In genomic region chr12:55830601-55831406, GRCh38 we compare ENCODE assay signal across 8 cellular contexts. TPM values are rescaled to one million over a fixed set of nuclear protein-coding genes. Genes with fewer than 3 reads are reported as not detected.
DNase-seq lines count a peak whose midpoint lies in the region; ATAC-seq and TF ChIP-seq lines count a peak whose summit lies in the region.

No MANE protein-coding gene starts in this region.

- H3K36me3 ChIP-seq in ACC112 (ENCODE audit: insufficient read depth, low read length) (0 out of 2 replicates have a peak, but pooled peaks cover 6% of the 10 kb centered on the region), GM23338 (ENCODE audit: insufficient read depth) (no peaks in the 10 kb centered on the region), Panc1 (ENCODE audit: control insufficient read depth, insufficient read depth, low read length) (peaks cover 6% of the 10 kb centered on the region; the same call in 1 of the 2 replicates), neutrophil (no peaks in the 10 kb centered on the region), upper lobe of left lung (peaks cover 0 to 12% (median 5%) of the 10 kb centered on the region in 4 donors)

- H3K4me2 ChIP-seq in GM23338, result peak overlapping the region; percentile 98

- TF ChIP-seq CTCF in GM23338 (conservative IDR thresholded peaks at IDR 0.05; ENCODE audit: low read depth in 2 of 2), result no peak
- TF ChIP-seq CTCF in Panc1 (IDR thresholded peaks at IDR 0.05), result no peak
- no peak for TF ChIP-seq CTCF in neutrophil (IDR thresholded peaks at IDR 0.05)
- TF ChIP-seq CTCF in upper lobe of left lung (IDR thresholded peaks at IDR 0.05), result no peak

- no TSS peak for BruUV-seq in Panc1 (replicated peaks; lab: Mats Ljungman, UMichigan)

- intact Hi-C loops in Panc1 (cut with micrococcal nuclease; ENCODE audit: unreplicated experiment), result no loop called here

- TF ChIP-seq POLR2A in upper lobe of left lung (IDR thresholded peaks at IDR 0.05), result peak in 3 of 4 donors; percentile 62 to 71 (median 65)

- peak overlapping the region; percentile 34 for H2AFZ ChIP-seq in ACC112 (ENCODE audit: low read length, unreplicated experiment)
- peak overlapping the region; percentile 97 for H2AFZ ChIP-seq in GM23338

- peaks cover 12% of the 10 kb centered on the region for H3K27me3 Mint-ChIP-seq in GM23338 (ENCODE audit: insufficient read depth, low read depth, poor library complexity)
- H3K27me3 Mint-ChIP-seq in activated naive CD8-positive, alpha-beta T cell, result no peaks in the 10 kb centered on the region

- CTCF ChIA-PET in Panc1 (lab: Charles Lee), result interaction anchor here (0.6 kb wide), 1 partner anchor 59 kb away, joined by 4 read pairs; no protein-coding TSS in a partner anchor

- no peaks in the 10 kb centered on the region for H3K27me3 ChIP-seq in ACC112 (ENCODE audit: insufficient read depth, low read length)
- H3K27me3 ChIP-seq in GM23338 (ENCODE audit: insufficient read depth), result no peaks in the 10 kb centered on the region
- H3K27me3 ChIP-seq in Panc1 (ENCODE audit: control insufficient read depth, insufficient read depth, low read length), result no peaks in the 10 kb centered on the region
- H3K27me3 ChIP-seq in neutrophil, result no peaks in the 10 kb centered on the region
- no peaks in the 10 kb centered on the region for H3K27me3 ChIP-seq in upper lobe of left lung

- no peaks in the 10 kb centered on the region for H4K20me1 ChIP-seq in GM23338 (replicated peaks; ENCODE audit: insufficient read depth)

- H3F3A ChIP-seq in GM23338 (replicated peaks; ENCODE audit: low read depth), result peaks cover 32% of the 10 kb centered on the region

- H3K79me2 ChIP-seq in ACC112 (ENCODE audit: control insufficient read depth, insufficient read depth, low read length, unreplicated experiment) (peaks cover 38% of the 10 kb centered on the region), GM23338 (replicated peaks; ENCODE audit: insufficient read depth) (peaks cover 30% of the 10 kb centered on the region)

- no peaks in the 10 kb centered on the region for H3K9me3 ChIP-seq in Panc1 (ENCODE audit: control insufficient read depth, insufficient read depth, low read depth, low read length)
- H3K9me3 ChIP-seq in neutrophil, result no peaks in the 10 kb centered on the region
- H3K9me3 ChIP-seq in upper lobe of left lung, result no peaks in the 10 kb centered on the region

- H3K4me3 ChIP-seq in ACC112 (ENCODE audit: low read depth, low read length) (peak overlapping the region; percentile 93), GM23338 (peak overlapping the region; percentile 100), Panc1 (ENCODE audit: low read depth in 2 of 2, low read length in 2 of 2) (peak overlapping the region; percentile 75 to 92), neutrophil (ENCODE audit: low read depth in 1 of 2, low read length in 1 of 2) (peak overlapping the region; percentile 85 to 98), upper lobe of left lung (peak overlapping the region; percentile 75 to 89 (median 82))

- peak; percentile 26 for ATAC-seq in GM23338
- no peak for ATAC-seq in Panc1
- ATAC-seq in upper lobe of left lung (ENCODE audit: low FRiP score in 2 of 2), result peak; percentile 64 to 69
- ATAC-seq in HG03571 (IDR thresholded peaks at IDR 0.05; ENCODE audit: unreplicated experiment), result no peak

- 5 to 7% methylated on average over 15 to 23 of the region's 23 CpGs for WGBS in upper lobe of left lung, 2 donors

- POLR2A ChIA-PET in Panc1 (lab: Charles Lee), result interaction anchor here (1.1 to 2.0 kb wide), 2 partner anchors 13 to 15 kb away, joined by 3 to 21 read pairs; partner anchors contain the start of genes ORMDL2 and SARNP

- no peaks in the 10 kb centered on the region for H3K9me2 ChIP-seq in GM23338 (ENCODE audit: insufficient read depth)

- in situ Hi-C loops in Panc1 (cut with HindIII; ENCODE audit: low pct_unique_long_range_greater_than_20kb, low sequenced_read_pairs), result no loop called here

- H3K4me3 Mint-ChIP-seq in GM23338, result peak overlapping the region; percentile 94
- H3K4me3 Mint-ChIP-seq in activated naive CD8-positive, alpha-beta T cell, result peak overlapping the region; percentile 97

- peak; percentile 72 for DNase-seq in GM23338 (ENCODE audit: low spot score)
- DNase-seq in Panc1 (ENCODE audit: low read depth, low spot score), result no peak
- peak; percentile 32 for DNase-seq in glomerular visceral epithelial cell (ENCODE audit: extremely low spot score)
- peak; percentile 65 to 95 for DNase-seq in upper lobe of left lung

- H3K9me3 Mint-ChIP-seq in GM23338, result no peaks in the 10 kb centered on the region
- no peaks in the 10 kb centered on the region for H3K9me3 Mint-ChIP-seq in activated naive CD8-positive, alpha-beta T cell (ENCODE audit: low read depth)

- H3K4me1 Mint-ChIP-seq in GM23338, result peaks cover 39% of the 10 kb centered on the region
- peaks cover 51% of the 10 kb centered on the region for H3K4me1 Mint-ChIP-seq in activated naive CD8-positive, alpha-beta T cell (ENCODE audit: low read depth)

- H3K27ac ChIP-seq in ACC112 (ENCODE audit: low read depth, low read length), result peak overlapping the region; percentile 78
- H3K27ac ChIP-seq in GM23338 (ENCODE audit: low read depth), result peak overlapping the region; percentile 99
- H3K27ac ChIP-seq in Panc1 (ENCODE audit: low read length), result peak overlapping the region; percentile 92
- H3K27ac ChIP-seq in neutrophil, result peak overlapping the region; percentile 31
- peak overlapping the region; percentile 90 to 97 (median 94) for H3K27ac ChIP-seq in upper lobe of left lung

- peak overlapping the region; percentile 99 for H3K27ac Mint-ChIP-seq in GM23338
- peak overlapping the region; percentile 92 for H3K27ac Mint-ChIP-seq in activated naive CD8-positive, alpha-beta T cell

- TF ChIP-seq EP300 in upper lobe of left lung (IDR thresholded peaks at IDR 0.05), result no peak

- peaks cover 11% of the 10 kb centered on the region for H3K36me3 Mint-ChIP-seq in GM23338 (ENCODE audit: low read depth)
- H3K36me3 Mint-ChIP-seq in activated naive CD8-positive, alpha-beta T cell, result peaks cover 2% of the 10 kb centered on the region

- H3K4me1 ChIP-seq in ACC112 (ENCODE audit: control insufficient read depth, insufficient read depth, low read length, unreplicated experiment) (peaks cover 24% of the 10 kb centered on the region), GM23338 (ENCODE audit: insufficient read depth) (peaks cover 26% of the 10 kb centered on the region), Panc1 (ENCODE audit: control insufficient read depth, insufficient read depth, low read length) (peaks cover 23% of the 10 kb centered on the region), neutrophil (ENCODE audit: control insufficient read depth in 1 of 2, insufficient read depth in 1 of 2, low read depth in 1 of 2, low read length in 1 of 2) (peaks cover 31% of the 10 kb centered on the region in 2 experiments), upper lobe of left lung (peaks cover 39 to 47% (median 45%) of the 10 kb centered on the region in 4 donors)

TF ChIP-seq in GM23338, 12 proteins besides CTCF, POLR2A, EP300 and RAD21:
- TF ChIP-seq POLR2AphosphoS5 (IDR thresholded peaks at IDR 0.05; ENCODE audit: low read depth) (peak; percentile 89), CREB1 (CRISPR knock-in tag; IDR thresholded peaks at IDR 0.05; ENCODE audit: low read depth) (peak; percentile 91), ZNF331 (CRISPR knock-in tag; IDR thresholded peaks at IDR 0.05; ENCODE audit: low read depth) (no peak), ZNF114 (CRISPR knock-in tag; IDR thresholded peaks at IDR 0.05) (no peak)
TF ChIP-seq in GM23338: peak in this region for 2.

RNA-seq across cellular contexts. Expression of gene DNAJC14, which starts 1.4 kb away (rescaled TPM):
- 28.9 and 35.1 TPM in 2 replicates for total RNA-seq in GM23338 (2014; rRNA removed; shearing (Covaris generic))
- polyA plus RNA-seq in GM23338 (2016; fragmentation: Nextera tagmentation; extraction: Ambion mirVana), result 8.9 and 9.7 TPM in 2 replicates
- 51.9 TPM for total RNA-seq in Panc1 (2021; ENCODE audit: unreplicated experiment)
- polyA plus RNA-seq in Panc1 (2012; ENCODE audit: insufficient read length), result 33.6 TPM
- 10 to 100 TPM; 22.0 to 40.3 (median 33.6) TPM for total RNA-seq in upper lobe of left lung

RNA-seq across cellular contexts. Expression of gene MMP19, which starts 11.9 kb away (rescaled TPM):
- total RNA-seq in GM23338 (2014; rRNA removed; shearing (Covaris generic)), result 0.08 and 1.4 TPM in 2 replicates
- polyA plus RNA-seq in GM23338 (2016; fragmentation: Nextera tagmentation; extraction: Ambion mirVana), result 0.17 and 1.5 TPM in 2 replicates
- total RNA-seq in Panc1 (2021; ENCODE audit: unreplicated experiment) (0.05 TPM), upper lobe of left lung (100 to 1,000 TPM in 1 of 6 donors, 10 to 100 TPM in 5; 13.6 to 122 (median 42.3) TPM)
- polyA plus RNA-seq in Panc1 (2012; ENCODE audit: insufficient read length), result not detected

RNA-seq across cellular contexts. Expression of gene ORMDL2, which starts 13.0 kb away (rescaled TPM):
- 12.4 and 18.0 TPM in 2 replicates for total RNA-seq in GM23338 (2014; rRNA removed; shearing (Covaris generic))
- polyA plus RNA-seq in GM23338 (2016; fragmentation: Nextera tagmentation; extraction: Ambion mirVana), result 55.1 and 58.7 TPM in 2 replicates
- 59.6 TPM for total RNA-seq in Panc1 (2021; ENCODE audit: unreplicated experiment)
- polyA plus RNA-seq in Panc1 (2012; ENCODE audit: insufficient read length), result 64.5 TPM
- 10 to 100 TPM in 5 of 6 donors, 1 to 10 TPM in 1; 9.4 to 62.9 (median 20.2) TPM for total RNA-seq in upper lobe of left lung

RNA-seq across cellular contexts. Expression of gene SARNP, which starts 13.3 kb away (rescaled TPM):
- total RNA-seq in GM23338 (2014; rRNA removed; shearing (Covaris generic)), result 96.0 and 115 TPM in 2 replicates
- polyA plus RNA-seq in GM23338 (2016; fragmentation: Nextera tagmentation; extraction: Ambion mirVana), result 291 and 313 TPM in 2 replicates
- total RNA-seq in Panc1 (2021; ENCODE audit: unreplicated experiment) (69.3 TPM), upper lobe of left lung (10 to 100 TPM; 39.1 to 69.3 (median 54.9) TPM)
- 51.9 TPM for polyA plus RNA-seq in Panc1 (2012; ENCODE audit: insufficient read length)

Comparison
In these comparisons a context has a peak if more than half of its experiments do, and no peak if none do; other contexts are left out.
1. H3K27ac ChIP-seq: peak in every context shown above with its lines; median percentile 99 in GM23338; 94 in upper lobe of left lung; 92 in Panc1; 78 in ACC112; 31 in neutrophil.
2. ATAC-seq: peak in GM23338 (single experiment) and upper lobe of left lung (2 of 2); none in Panc1 (single experiment) and HG03571 (single experiment).
3. Peak in every context shown above with its lines, with median percentiles within 50 percentile points of each other: H3K4me3 ChIP-seq.